26 cellular contexts compared by ENCODE assay signal in the genomic region with DNA sequence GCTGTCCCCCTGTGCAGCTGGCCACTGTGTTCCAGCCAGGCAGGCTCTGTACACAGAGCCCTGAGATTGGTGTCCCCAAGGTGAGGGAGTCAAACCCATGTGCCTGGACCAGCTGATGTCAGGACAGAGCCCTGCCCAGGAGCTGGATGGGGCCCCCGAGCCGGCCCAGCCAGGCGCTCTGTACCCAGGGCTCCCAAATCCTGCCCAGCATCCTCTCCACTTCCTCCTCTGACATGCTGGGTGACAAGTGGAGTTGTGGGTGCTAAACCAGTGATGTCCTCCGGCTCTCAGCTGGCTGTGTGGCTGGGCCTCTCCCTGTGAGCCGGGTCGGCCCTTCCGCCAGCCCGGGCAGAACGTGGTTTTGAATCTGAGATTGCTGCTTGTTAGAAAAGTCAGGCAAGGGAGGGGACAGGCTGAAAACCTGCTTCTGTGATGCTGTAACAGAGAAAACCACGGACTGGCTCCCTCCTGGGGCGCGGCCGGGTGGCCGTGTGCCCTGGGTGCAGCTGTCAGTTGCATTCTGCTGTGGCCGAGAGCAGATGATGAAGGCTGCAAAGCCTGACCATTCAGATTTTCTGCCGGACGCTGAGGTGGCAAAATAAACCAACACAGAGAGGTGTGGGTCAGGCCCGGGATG. TPM values are rescaled to one million over a fixed set of nuclear protein-coding genes. Genes with fewer than 3 reads are reported as not detected.
DNase-seq lines count a peak whose midpoint lies in the region; ATAC-seq, FAIRE-seq and TF ChIP-seq lines count a peak whose summit lies in the region.
"Had no signal": no experiment of that assay in that cellular context is flagged by ENCODE, and none has a peak within 500 bp of the region (broad histone marks: within the 10 kb centered on the region; RNA-seq: fewer than 3 reads in every experiment).

No MANE protein-coding gene starts in this region.

- POLR2A ChIA-PET in GM12878 (lab: Charles Lee), result no interaction called here

- peaks cover 11% of the 10 kb centered on the region for H3K4me1 Mint-ChIP-seq in stimulated activated naive CD8-positive, alpha-beta T cell treated with anti-CD3 and anti-CD28 coated beads, Interleukin-15, amount 100 ng/mL, for 72 hours
- H3K4me1 Mint-ChIP-seq in natural killer cell, result peaks cover 17 to 19% of the 10 kb centered on the region in 2 donors
- no peaks in the 10 kb centered on the region for H3K4me1 Mint-ChIP-seq in endothelial cell (ENCODE audit: unreplicated experiment)
- H3K4me1 Mint-ChIP-seq: WTC11 had no signal

- TF ChIP-seq EP300 in GM12878 (IDR thresholded peaks at IDR 0.05; ENCODE audit: borderline replicate concordance in 1 of 2, control insufficient read depth in 1 of 2, low read depth in 2 of 2, low read length in 2 of 2), result no peak

- no peak overlapping the region for H3K4me3 Mint-ChIP-seq in stimulated activated naive CD8-positive, alpha-beta T cell treated with anti-CD3 and anti-CD28 coated beads, Interleukin-15, amount 100 ng/mL, for 72 hours
- H3K4me3 Mint-ChIP-seq in natural killer cell (peak overlapping the region; percentile 67), endothelial cell (ENCODE audit: unreplicated experiment) (no peak overlapping the region)
- H3K4me3 Mint-ChIP-seq: HFFc6; naive thymus-derived CD4-positive, alpha-beta T cell; WTC11 had no signal

- no peaks in the 10 kb centered on the region for H3K27me3 ChIP-seq in GM12878 (replicated peaks in 1 of 2; ENCODE audit: control insufficient read depth in 2 of 2, insufficient read depth in 2 of 2, low read length in 1 of 2)
- H3K27me3 ChIP-seq in aorta (ENCODE audit: control insufficient read depth in 1 of 2, insufficient read depth in 2 of 2, low read length in 1 of 2), result no peaks in the 10 kb centered on the region
- H3K27me3 ChIP-seq: hepatocyte had no signal

- H2AFZ ChIP-seq in GM12878 (ENCODE audit: control insufficient read depth, low read depth, low read length), result no peak overlapping the region
- H2AFZ ChIP-seq: GM23248, hepatocyte had no signal

- H3K9me3 Mint-ChIP-seq in stimulated activated naive CD8-positive, alpha-beta T cell treated with anti-CD3 and anti-CD28 coated beads, Interleukin-15, amount 100 ng/mL, for 72 hours, result peaks cover 6 to 19% of the 10 kb centered on the region in 2 donors
- H3K9me3 Mint-ChIP-seq in natural killer cell, result peaks cover 0 to 5% of the 10 kb centered on the region in 2 donors
- H3K9me3 Mint-ChIP-seq in endothelial cell (ENCODE audit: unreplicated experiment), result no peaks in the 10 kb centered on the region

- H4K20me1 ChIP-seq in GM12878 (ENCODE audit: control insufficient read depth, insufficient read depth), result no peaks in the 10 kb centered on the region

- peaks cover 31% of the 10 kb centered on the region for H3K27me3 Mint-ChIP-seq in stimulated activated naive CD8-positive, alpha-beta T cell treated with anti-CD3 and anti-CD28 coated beads, Interleukin-15, amount 100 ng/mL, for 72 hours
- H3K27me3 Mint-ChIP-seq in natural killer cell (ENCODE audit: low read depth in 2 of 2), result peaks cover 0 to 7% of the 10 kb centered on the region in 2 donors
- H3K27me3 Mint-ChIP-seq in endothelial cell (ENCODE audit: unreplicated experiment), result peaks cover 6% of the 10 kb centered on the region

- H3K79me2 ChIP-seq in GM12878 (ENCODE audit: control insufficient read depth, insufficient read depth, low read length), result no peaks in the 10 kb centered on the region
- H3K79me2 ChIP-seq: hepatocyte had no signal

- no peak overlapping the region for H3K9ac ChIP-seq in GM12878 (ENCODE audit: control insufficient read depth, insufficient read depth, low read length)
- H3K9ac ChIP-seq: GM23248 had no signal

- intact Hi-C loops in GM12878 (cut with micrococcal nuclease; ENCODE audit: unreplicated experiment), result no loop called here
- intact Hi-C loops in natural killer cell (cut with micrococcal nuclease), result no loop called here
- intact Hi-C loops in aorta (cut with DNase I), result no loop called here

- FAIRE-seq in GM12878 (lab: Jason Lieb, UNC), result no peak
- FAIRE-seq: small intestine had no signal

- TF ChIP-seq CTCF in GM12878 (IDR thresholded peaks at IDR 0.05 in 2 of 3, conservative IDR thresholded peaks at IDR 0.05 in 1 of 3; ENCODE audit: control insufficient read depth in 2 of 3, extremely low read depth in 1 of 3, insufficient read depth in 1 of 3, low read depth in 3 of 3, low read length in 3 of 3), result no peak
- TF ChIP-seq CTCF in natural killer cell (IDR thresholded peaks at IDR 0.05), result no peak
- TF ChIP-seq CTCF in endothelial cell (IDR thresholded peaks at IDR 0.05; ENCODE audit: unreplicated experiment), result no peak

- no peak overlapping the region for H3K27ac Mint-ChIP-seq in stimulated activated naive CD8-positive, alpha-beta T cell treated with anti-CD3 and anti-CD28 coated beads, Interleukin-15, amount 100 ng/mL, for 72 hours
- peak overlapping the region in 1 of 2 donors; percentile 79 for H3K27ac Mint-ChIP-seq in natural killer cell
- no peak overlapping the region for H3K27ac Mint-ChIP-seq in endothelial cell (ENCODE audit: unreplicated experiment)
- H3K27ac Mint-ChIP-seq: HFFc6; naive thymus-derived CD4-positive, alpha-beta T cell; WTC11 had no signal

- H3K36me3 ChIP-seq in GM12878 (ENCODE audit: control insufficient read depth in 2 of 2, insufficient read depth in 2 of 2, low read length in 1 of 2) (no peaks in the 10 kb centered on the region), aorta (ENCODE audit: control insufficient read depth in 1 of 2, insufficient read depth in 2 of 2, low read length in 1 of 2) (no peaks in the 10 kb centered on the region)
- H3K36me3 ChIP-seq: gastrocnemius medialis had no signal

- BruUV-seq in GM12878 (replicated peaks; lab: Mats Ljungman, UMichigan), result no TSS peak

- WGBS in GM12878 (ENCODE audit: insufficient coverage, insufficient replicate concordance, low lambda C conversion rate, missing lambda C conversion rate), result 37% methylated on average over 18 of the region's 18 CpGs
- WGBS in aorta, 2 donors, result 65 to 67% methylated on average over 18 of the region's 18 CpGs

- no peak for DNase-seq in stimulated activated naive CD8-positive, alpha-beta T cell treated with anti-CD3 and anti-CD28 coated beads, Interleukin-15, amount 100 ng/mL, for 72 hours
- no peak for DNase-seq in stimulated activated naive CD8-positive, alpha-beta T cell treated with anti-CD3 and anti-CD28 coated beads, Interleukin-15, Interleukin-2, amounts not matched to agents 100 U/mL and 50 U/mL, for 24 hours
- DNase-seq in GM12878 (ENCODE audit: low read depth, low spot score) (no peak), natural killer cell (no peak), aorta (peak; percentile 17 to 47), NAMALWA (ENCODE audit: low spot score) (no peak), endothelial cell (ENCODE audit: low spot score) (no peak), DMS 273 (lab: John Stamatoyannopoulos, UW; ENCODE audit: unreplicated experiment) (no peak)
- DNase-seq: Calu3; gastrocnemius medialis; GM23248; HFFc6; Karpas-422; naive thymus-derived CD4-positive, alpha-beta T cell; NCI-H1694 treated with DMSO at 0.1 percent for 48 hours; NCI-H510A; PC-3; SHP77 treated with DMSO at 0.1 percent for 48 hours; small intestine; SW 1271; T1000 had no signal

- no peak for TF ChIP-seq RAD21 in GM12878 (IDR thresholded peaks at IDR 0.05; ENCODE audit: insufficient read depth, low read depth, low read length)

- SMC1A ChIA-PET in GM12878 (lab: Charles Lee; ENCODE audit: uncharacterized antibody, unreplicated experiment), result no interaction called here

- CTCF ChIA-PET in GM12878 (lab: Yijun Ruan, JAX), result no interaction called here

- no peak overlapping the region for H3K4me3 ChIP-seq in GM12878
- H3K4me3 ChIP-seq in aorta (ENCODE audit: low read length in 2 of 2), result no peak overlapping the region
- H3K4me3 ChIP-seq: gastrocnemius medialis, GM23248, hepatocyte had no signal

- H3K4me2 ChIP-seq in GM12878 (ENCODE audit: control insufficient read depth, insufficient read depth), result no peak overlapping the region
- H3K4me2 ChIP-seq: hepatocyte had no signal

- TF ChIP-seq POLR2A in GM12878 (IDR thresholded peaks at IDR 0.05; ENCODE audit: low read depth, low read length), result no peak

- in situ Hi-C loops in GM12878 (cut with MboI), result no loop called here

- H3K36me3 Mint-ChIP-seq in natural killer cell (no peaks in the 10 kb centered on the region), endothelial cell (ENCODE audit: low read depth, unreplicated experiment) (no peaks in the 10 kb centered on the region)

- peak; percentile 18 for ATAC-seq in stimulated activated naive CD8-positive, alpha-beta T cell treated with anti-CD3 and anti-CD28 coated beads, Interleukin-15, amount 100 ng/mL, for 72 hours
- no peak for ATAC-seq in stimulated activated naive CD8-positive, alpha-beta T cell treated with anti-CD3 and anti-CD28 coated beads, Interleukin-15, Interleukin-2, amounts not matched to agents 100 U/mL and 50 U/mL, for 24 hours
- ATAC-seq in GM12878 (peak; percentile 20; the same call in 2 of the 3 replicates), natural killer cell (peak; percentile 21 to 76 (median 46)), aorta (ENCODE audit: low FRiP score) (peak; percentile 4)
- ATAC-seq: gastrocnemius medialis; naive thymus-derived CD4-positive, alpha-beta T cell; PC-3; WTC11 had no signal

- RAD21 ChIA-PET in GM12878 (lab: Charles Lee; ENCODE audit: unreplicated experiment), result no interaction called here

- H3K4me1 ChIP-seq in GM12878 (ENCODE audit: control insufficient read depth, insufficient read depth, low read length) (no peaks in the 10 kb centered on the region), aorta (ENCODE audit: control insufficient read depth in 1 of 2, insufficient read depth in 2 of 2, low read length in 2 of 2) (no peaks in the 10 kb centered on the region)
- H3K4me1 ChIP-seq: gastrocnemius medialis had no signal

- no peak overlapping the region for H3K27ac ChIP-seq in GM12878 (ENCODE audit: control insufficient read depth, insufficient read depth)
- H3K27ac ChIP-seq in aorta (ENCODE audit: low read depth in 1 of 2, low read length in 2 of 2), result no peak overlapping the region
- H3K27ac ChIP-seq: C4-2B, gastrocnemius medialis, GM23248, hepatocyte, HL-60 had no signal

- H3K9me3 ChIP-seq in GM12878 (replicated peaks; ENCODE audit: control insufficient read depth, insufficient read depth, low read length) (peaks cover 5% of the 10 kb centered on the region; the same call in 2 of the 3 replicates), aorta (ENCODE audit: control insufficient read depth, low read length) (peaks cover 8% of the 10 kb centered on the region)

RNA-seq across cellular contexts. Expression of a gene that starts 7.9 kb away (rescaled TPM):
- 0.25 TPM in 1 of 2 replicates, not detected in the other for total RNA-seq in GM12878 (2013; cell fraction: nucleolus; rRNA removed)
- total RNA-seq in GM12878 (2014; rRNA removed) (0.16 TPM in 1 of 2 replicates, not detected in the other), GM12878 (2014; rRNA removed; fragmentation: Illumina TruSeq; extraction: Trizol) (0.09 TPM in 1 of 2 replicates, not detected in the other), GM12878 (2021) (1.2 and 2.2 TPM in 2 replicates), natural killer cell (not detected), aorta (10 to 100 TPM in 1 of 2 donors, 1 to 10 TPM in 1; 5.2 to 13.7 TPM), endothelial cell (ENCODE audit: unreplicated experiment) (0.46 TPM)
- polyA plus RNA-seq in GM12878 (2011; ENCODE audit: low read depth), result 0.10 TPM
- polyA plus RNA-seq in GM12878 (2011; rRNA removed) (not detected in 2 replicates), GM12878 (2014; fragmentation: Illumina TruSeq; extraction: Trizol) (0.04 TPM in 1 of 2 replicates, not detected in the other), GM12878 (2014; fragmentation: Nextera tagmentation; extraction: Ambion mirVana) (not detected), GM12878 (2014; rRNA removed) (0.28 and 0.57 TPM in 2 replicates), GM12878 (2016; fragmentation: Nextera tagmentation; extraction: Ambion mirVana) (under 1 TPM in 1 of 2 experiments, not detected in 1; 0.13 TPM), aorta (under 1 TPM; 0.13 to 0.50 TPM)
- 0.06 TPM in 1 of 2 replicates, not detected in the other for polyA plus RNA-seq in GM12878 (2011; cell fraction: cytosol; rRNA removed)
- polyA plus RNA-seq in GM12878 (2011; cell fraction: nucleus; rRNA removed), result 0.12 and 0.46 TPM in 2 replicates
- 0.88 and 2.1 TPM in 2 replicates for polyA plus RNA-seq in GM12878 (2012)
- not detected in 2 replicates for polyA minus RNA-seq in GM12878 (2011; rRNA and poly(A)+ RNA removed)
- not detected in 2 replicates for polyA minus RNA-seq in GM12878 (2011; cell fraction: cytosol; rRNA and poly(A)+ RNA removed)
- polyA minus RNA-seq in GM12878 (2011; cell fraction: nucleus; rRNA and poly(A)+ RNA removed), result not detected in 2 replicates
- total RNA-seq: GM23248, osteocyte had no signal
- polyA plus RNA-seq: GM23248 had no signal

Comparison
In these comparisons a context has a peak if more than half of its experiments do, and no peak if none do; other contexts are left out.
1. DNase-seq: peak in aorta (2 of 2); none in stimulated activated naive CD8-positive, alpha-beta T cell treated with anti-CD3 and anti-CD28 coated beads, Interleukin-15, amount 100 ng/mL, for 72 hours (0 of 2), stimulated activated naive CD8-positive, alpha-beta T cell treated with anti-CD3 and anti-CD28 coated beads, Interleukin-15, Interleukin-2, amounts not matched to agents 100 U/mL and 50 U/mL, for 24 hours (single experiment), GM12878 (single experiment), natural killer cell (single experiment), NAMALWA (single experiment), endothelial cell (single experiment) and DMS 273 (single experiment).